26 cellular contexts compared by ENCODE assay signal in the genomic region with DNA sequence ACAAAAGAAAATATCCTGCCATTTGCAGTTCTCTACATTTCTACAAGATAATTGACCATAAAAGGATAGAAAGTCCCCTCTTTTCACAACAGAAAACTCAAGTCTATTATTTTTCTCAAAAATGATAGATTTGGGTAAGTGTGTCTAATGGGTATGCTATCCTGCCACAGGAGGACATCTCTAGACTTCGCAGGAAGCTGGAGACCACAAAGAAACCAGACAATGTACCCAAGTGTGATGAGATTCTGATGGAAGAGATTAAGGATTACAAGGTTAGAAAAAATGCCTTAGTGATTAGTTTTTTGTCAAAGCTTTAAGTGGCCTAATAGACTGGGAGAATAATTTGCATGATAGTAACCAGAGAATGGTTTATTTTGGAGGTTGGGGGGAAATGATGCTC. TPM values are rescaled to one million over a fixed set of nuclear protein-coding genes. Genes with fewer than 3 reads are reported as not detected.
"Had no signal": no experiment of that assay in that cellular context is flagged by ENCODE, and none has a peak within 500 bp of the region (broad histone marks: within the 10 kb centered on the region; RNA-seq: fewer than 3 reads in every experiment).

No MANE protein-coding gene starts in this region.

- ATAC-seq: activated CD4-positive, CD25-positive, alpha-beta regulatory T cell treated with anti-CD3 and anti-CD28 coated beads, Interleukin-2, amount 50 U/mL, for 24 hours; activated CD8-positive, alpha-beta T cell treated with anti-CD3 and anti-CD28 coated beads, Interleukin-2, amount 10 ng/mL, durations not matched to agents 7 days and 5 days; activated naive CD4-positive, alpha-beta T cell treated with anti-CD3 and anti-CD28 coated beads, Interleukin-2, amount 50 U/mL, for 72 hours had no signal

- H3K4me3 Mint-ChIP-seq: activated CD8-positive, alpha-beta T cell treated with anti-CD3 and anti-CD28 coated beads, Interleukin-2, amount 10 ng/mL, durations not matched to agents 7 days and 5 days; activated T-cell treated with anti-CD3 and anti-CD28 coated beads, Interleukin-2, amount 50 U/mL, for 24 hours had no signal

- H3K27ac Mint-ChIP-seq: activated CD8-positive, alpha-beta T cell treated with anti-CD3 and anti-CD28 coated beads, Interleukin-2, amount 10 ng/mL, durations not matched to agents 7 days and 5 days; activated naive CD4-positive, alpha-beta T cell treated with anti-CD3 and anti-CD28 coated beads, Interleukin-2, amount 50 U/mL, for 72 hours; activated T-cell treated with anti-CD3 and anti-CD28 coated beads, Interleukin-2, amount 50 U/mL, for 24 hours had no signal

- H3K27me3 Mint-ChIP-seq: activated T-cell treated with anti-CD3 and anti-CD28 coated beads, Interleukin-2, amount 50 U/mL, for 24 hours had no signal

- DNase-seq: activated CD4-positive, alpha-beta T cell treated with anti-CD3 and anti-CD28 coated beads for 4 hours; activated CD8-positive, alpha-beta memory T cell treated with anti-CD3 and anti-CD28 coated beads, Interleukin-2, amount 50 U/mL, for 48 hours; activated CD8-positive, alpha-beta T cell treated with anti-CD3 and anti-CD28 coated beads, Interleukin-2, amount 10 ng/mL, durations not matched to agents 7 days and 5 days; activated effector memory CD4-positive, alpha-beta T cell treated with anti-CD3 and anti-CD28 coated beads, Interleukin-2, amount 50 U/mL, for 16 hours; activated naive CD4-positive, alpha-beta T cell treated with Interleukin-2 at 50 U/mL for 16 hours; activated T-cell treated with anti-CD3 and anti-CD28 coated beads, Interleukin-2, amount 50 U/mL, for 24 hours; brain microvascular endothelial cell; MG63; MV-4-11; NCI-H1092 treated with DMSO at 0.1 percent for 48 hours; NCI-H1436; NCI-H1694 treated with DMSO at 0.1 percent for 48 hours; NCI-H2029 treated with DMSO at 0.1 percent for 48 hours; NCI-H510A treated with DMSO at 0.1 percent for 48 hours; NCI-H69; NK-92 treated with Interleukin-12 subunit alpha and Interleukin-12 subunit beta, amount 100 ng/mL, for 24 hours; OCI-M1; Peyer's patch; Right ventricle myocardium superior; SJCRH30; SK-N-SH had no signal

RNA-seq across cellular contexts. Expression of gene PPP3R2, which starts 33.0 kb away (rescaled TPM):
- total RNA-seq: activated CD8-positive, alpha-beta T cell treated with anti-CD3 and anti-CD28 coated beads, Interleukin-2, amount 10 ng/mL, durations not matched to agents 7 days and 5 days; activated naive CD4-positive, alpha-beta T cell treated with anti-CD3 and anti-CD28 coated beads, Interleukin-2, amount 50 U/mL, for 72 hours; cardiac muscle cell; chondrocyte; Peyer's patch; Right ventricle myocardium superior; SJCRH30; T-helper 1 cell treated with Interleukin-12 subunit alpha and Interleukin-12 subunit beta and Interleukin-4 antibody, amounts not matched to agents 30 ng/mL and 1 ng/mL, for 36 hours had no signal
